ENCODE assay signal across 21 cellular contexts in the genomic region with DNA sequence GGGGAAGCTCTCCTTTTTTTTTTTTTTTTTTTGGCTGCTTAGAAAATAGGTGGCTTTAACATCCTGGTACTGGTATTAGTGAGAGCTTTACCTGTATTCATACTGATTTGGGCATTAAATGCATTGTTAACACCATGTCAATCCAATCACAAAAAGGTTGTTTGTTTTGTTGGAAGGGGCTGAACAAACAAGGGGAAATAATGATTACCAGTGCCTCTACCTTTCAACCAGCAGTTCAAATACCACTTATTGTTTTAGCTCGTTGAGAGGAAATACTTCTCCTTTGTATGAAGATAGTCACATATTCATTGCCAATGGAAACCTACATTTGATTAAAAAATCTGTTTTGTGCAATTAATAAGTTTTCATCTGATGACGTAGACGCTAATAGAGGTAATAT.
"Had no signal": no experiment of that assay in that cellular context is flagged by ENCODE, and none has a peak within 500 bp of the region (broad histone marks: within the 10 kb centered on the region; RNA-seq: fewer than 3 reads in every experiment).

No MANE protein-coding gene starts in this region.

- DNase-seq: activated CD4-positive, alpha-beta T cell treated with anti-CD3 and anti-CD28 coated beads for 1 hour; activated CD8-positive, alpha-beta memory T cell treated with anti-CD3 and anti-CD28 coated beads for 24 hours; activated CD8-positive, alpha-beta memory T cell treated with anti-CD3 and anti-CD28 coated beads, Interleukin-2, amount 50 U/mL, for 4 hours; activated T-cell treated with anti-CD3 and anti-CD28 coated beads, Interleukin-2, amount 50 U/mL, for 24 hours; central memory CD4-positive, alpha-beta T cell; dorsolateral prefrontal cortex; effector memory CD8-positive, alpha-beta T cell; glutamatergic neuron; immature natural killer cell; left lung; naive B cell; nucleus accumbens; right cardiac atrium; stimulated activated CD4-positive, alpha-beta T cell treated with anti-CD3 and anti-CD28 coated beads, Interleukin-12 subunit alpha, Interleukin-12 subunit beta, amount 100 ng/mL, for 4 hours; stimulated activated CD4-positive, alpha-beta T cell treated with anti-CD3 and anti-CD28 coated beads, Interleukin-4, amount 100 ng/mL, for 4 hours; tibial artery had no signal

- ATAC-seq: activated naive CD4-positive, alpha-beta T cell treated with anti-CD3 and anti-CD28 coated beads, Interleukin-2, amount 50 U/mL, for 72 hours; activated T-helper 17 cell treated with anti-CD3 and anti-CD28 coated beads, Interleukin-2, amount 50 U/mL, for 72 hours; effector memory CD8-positive, alpha-beta T cell; left lung; right cardiac atrium had no signal

- H3K27ac ChIP-seq: dorsolateral prefrontal cortex, esophagus muscularis mucosa, hepatocyte, left lung, parathyroid adenoma, tibial artery had no signal
